25 cellular contexts compared by ENCODE assay signal in the genomic region with DNA sequence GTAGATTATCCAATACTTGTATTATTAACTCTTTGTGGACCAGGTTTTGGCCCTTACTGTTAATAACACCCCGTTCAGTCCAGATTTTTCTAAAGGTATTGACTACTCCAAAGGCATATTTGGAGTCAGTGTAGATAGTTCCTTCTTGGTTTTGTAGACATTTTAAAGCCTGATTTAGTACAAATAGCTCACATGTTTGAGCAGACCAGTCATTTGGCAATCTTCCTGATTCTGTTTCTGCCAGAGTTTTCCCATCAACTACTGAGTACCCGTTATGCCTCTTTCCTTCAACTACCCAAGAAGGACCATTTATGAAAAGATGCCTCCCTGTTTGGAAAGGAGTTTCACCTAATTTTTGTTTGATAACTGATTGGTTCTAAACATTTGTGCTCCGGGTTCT.
DNase-seq lines count a peak whose midpoint lies in the region; ATAC-seq and TF ChIP-seq lines count a peak whose summit lies in the region.
"Had no signal": no experiment of that assay in that cellular context is flagged by ENCODE, and none has a peak within 500 bp of the region (broad histone marks: within the 10 kb centered on the region; RNA-seq: fewer than 3 reads in every experiment).

No MANE protein-coding gene starts in this region.

- no TSS peak for BruUV-seq in IMR-90 (replicated peaks; lab: Mats Ljungman, UMichigan)

- H2AFZ ChIP-seq in IMR-90 (replicated peaks; ENCODE audit: low read length, poor library complexity), result no peak overlapping the region

- no peak overlapping the region for H2BK120ac ChIP-seq in IMR-90 (ENCODE audit: low read depth, low read length)

- no peak overlapping the region for H2BK20ac ChIP-seq in IMR-90 (ENCODE audit: low read depth, low read length)

- dilution Hi-C loops in IMR-90 (cut with HindIII; ENCODE audit: low sequenced_read_pairs, unreplicated experiment), result no loop called here

- H4K5ac ChIP-seq in IMR-90 (ENCODE audit: low read depth, low read length), result no peak overlapping the region

- no peak overlapping the region for H2AK5ac ChIP-seq in IMR-90 (ENCODE audit: low read depth, low read length)

- H3K56ac ChIP-seq in IMR-90 (ENCODE audit: extremely low read depth, insufficient read depth, low read length), result no peak overlapping the region

- TF ChIP-seq POLR2A in IMR-90 (IDR thresholded peaks at IDR 0.05; ENCODE audit: low read depth, low read length), result no peak

- in situ Hi-C loops in IMR-90 (cut with MboI; ENCODE audit: low sequenced_read_pairs), result loop anchor here (25.0 kb wide), 1 partner anchor 95 kb away; a partner anchor contains a TSS

- no peaks in the 10 kb centered on the region for H3K4me1 ChIP-seq in IMR-90 (ENCODE audit: control insufficient read depth, insufficient read depth, low read length)
- H3K4me1 ChIP-seq: pancreas, right lobe of liver had no signal

- H4K8ac ChIP-seq in IMR-90 (ENCODE audit: low read depth in 2 of 2, low read length in 2 of 2), result no peak overlapping the region

- no peak for TF ChIP-seq CTCF in AG10803 (conservative IDR thresholded peaks at IDR 0.05; ENCODE audit: low read length)
- TF ChIP-seq CTCF in IMR-90 (conservative IDR thresholded peaks at IDR 0.05; ENCODE audit: low read depth, low read length), result no peak
- no peak for TF ChIP-seq CTCF in choroid plexus epithelial cell (conservative IDR thresholded peaks at IDR 0.05; ENCODE audit: low read depth, low read length)

- H3K18ac ChIP-seq in IMR-90 (ENCODE audit: low read depth, low read length), result no peak overlapping the region

- no peaks in the 10 kb centered on the region for H3K9me1 ChIP-seq in IMR-90 (ENCODE audit: insufficient read depth, low read length)

- H3K9me3 ChIP-seq in IMR-90 (ENCODE audit: control insufficient read depth, insufficient read depth, low read length), result no peaks in the 10 kb centered on the region
- H3K9me3 ChIP-seq: pancreas, right lobe of liver had no signal

- no peak overlapping the region for H2BK5ac ChIP-seq in IMR-90 (ENCODE audit: low read depth, low read length, poor library complexity, severe bottlenecking)

- intact Hi-C loops in IMR-90 (cut with micrococcal nuclease), result no loop called here

- no peaks in the 10 kb centered on the region for H3K27me3 ChIP-seq in IMR-90 (ENCODE audit: control insufficient read depth, insufficient read depth, low read length)
- H3K27me3 ChIP-seq: pancreas, right lobe of liver had no signal

- H2AK9ac ChIP-seq in IMR-90 (replicated peaks; ENCODE audit: low read depth, low read length, poor library complexity), result no peak overlapping the region

- DNase-seq in AG10803 (ENCODE audit: low read depth) (peak; percentile 66), IMR-90 (peak; percentile 48), choroid plexus epithelial cell (ENCODE audit: low read depth) (peak; percentile 59), myocyte (ENCODE audit: low read depth) (peak; percentile 15), activated T-cell treated with anti-CD3 and anti-CD28 coated beads for 4 hours (no peak)
- DNase-seq in effector CD8-positive, alpha-beta T cell (lab: John Stamatoyannopoulos, UW), result no peak
- DNase-seq in stimulated activated CD4-positive, alpha-beta T cell treated with anti-CD3 and anti-CD28 coated beads, Interleukin-2, amount 100 ng/mL, for 48 hours, result no peak
- DNase-seq: ACHN; activated CD4-positive, alpha-beta T cell treated with anti-CD3 and anti-CD28 coated beads, Interleukin-2, amount 50 U/mL, for 4 hours; activated CD8-positive, alpha-beta memory T cell treated with anti-CD3 and anti-CD28 coated beads, Interleukin-2, amount 50 U/mL, for 48 hours; activated naive CD8-positive, alpha-beta T cell treated with anti-CD3 and anti-CD28 coated beads for 36 hours; DMS53; hippocampal formation; left ventricle myocardium superior; NCI-H1417 treated with DMSO at 0.1 percent for 48 hours; NCI-H524; pancreas; right lobe of liver; substantia nigra; T-helper 17 cell had no signal

- H4K20me1 ChIP-seq in IMR-90 (ENCODE audit: insufficient read depth, low read length), result no peaks in the 10 kb centered on the region

- H3K27ac ChIP-seq in IMR-90 (ENCODE audit: insufficient read depth, low read length), result no peak overlapping the region
- H3K27ac ChIP-seq: HL-60, pancreas, right lobe of liver, VCaP had no signal

- no peak overlapping the region for H3K4ac ChIP-seq in IMR-90 (ENCODE audit: low read depth, low read length)

- H3K4me3 ChIP-seq in AG10803 (ENCODE audit: low read length) (no peak overlapping the region), IMR-90 (ENCODE audit: insufficient read depth, low read depth, low read length) (no peak overlapping the region), choroid plexus epithelial cell (ENCODE audit: low read depth, low read length) (no peak overlapping the region)
- H3K4me3 ChIP-seq: coronary artery, pancreas, right lobe of liver had no signal

- no peak overlapping the region for H3K23ac ChIP-seq in IMR-90 (ENCODE audit: low read depth, low read length)

- peak; percentile 53 for ATAC-seq in IMR-90 (ENCODE audit: low read depth)
- no peak for ATAC-seq in GM21723 (IDR thresholded peaks at IDR 0.05; ENCODE audit: unreplicated experiment)
- ATAC-seq: left ventricle myocardium superior; natural killer cell treated with Interleukin-12 subunit alpha and Interleukin-12 subunit beta and Interleukin-15 and Interleukin-18, amount 100 ng/mL, for 72 hours; pancreas; right lobe of liver; T-helper 17 cell had no signal

- no CpG with 5 or more reads among the region's 3 CpGs for WGBS in IMR-90 (ENCODE audit: extremely low coverage in 2 of 2, insufficient read length in 1 of 2), 2 experiments

- TF ChIP-seq RAD21 in IMR-90 (IDR thresholded peaks at IDR 0.05; ENCODE audit: low read length), result no peak

- H3K14ac ChIP-seq in IMR-90 (replicated peaks; ENCODE audit: low read depth, low read length), result no peak overlapping the region

- POLR2A ChIA-PET in IMR-90 (lab: Charles Lee; ENCODE audit: unreplicated experiment), result no interaction called here

- H3K9ac ChIP-seq in IMR-90 (ENCODE audit: low read depth, low read length), result no peak overlapping the region

- no peaks in the 10 kb centered on the region for H3K36me3 ChIP-seq in IMR-90 (ENCODE audit: control insufficient read depth, insufficient read depth, low read length)
- H3K36me3 ChIP-seq: pancreas, right lobe of liver had no signal

- H4K91ac ChIP-seq in IMR-90 (ENCODE audit: insufficient read depth, low read depth, low read length), result no peak overlapping the region

- no peak overlapping the region for H2BK15ac ChIP-seq in IMR-90 (ENCODE audit: low read depth, low read length)

- H3K79me1 ChIP-seq in IMR-90 (ENCODE audit: low read depth in 1 of 2, low read length in 2 of 2), result no peaks in the 10 kb centered on the region

- no peak overlapping the region for H3K4me2 ChIP-seq in IMR-90 (ENCODE audit: low read depth, low read length)

- CTCF ChIA-PET in IMR-90 (lab: Yijun Ruan, JAX), result no interaction called here

TF ChIP-seq in IMR-90, 13 proteins besides CTCF, POLR2A, EP300 and RAD21:
- TF ChIP-seq RCOR1 (IDR thresholded peaks at IDR 0.05; ENCODE audit: insufficient replicate concordance, low read length), result no peak
- no peak for TF ChIP-seq FOS (IDR thresholded peaks at IDR 0.05; ENCODE audit: low read depth, low read length)
- no peak for TF ChIP-seq SMC3 (IDR thresholded peaks at IDR 0.05; ENCODE audit: low read depth, low read length)
- no peak for TF ChIP-seq NFE2L2 (IDR thresholded peaks at IDR 0.05; ENCODE audit: low read depth, low read length)

Comparison
In these comparisons a context has a peak if more than half of its experiments do, and no peak if none do; other contexts are left out.
1. DNase-seq: peak in AG10803 (single experiment), IMR-90 (single experiment), choroid plexus epithelial cell (single experiment) and myocyte (single experiment); none in activated T-cell treated with anti-CD3 and anti-CD28 coated beads for 4 hours (single experiment), effector CD8-positive, alpha-beta T cell (single experiment) and stimulated activated CD4-positive, alpha-beta T cell treated with anti-CD3 and anti-CD28 coated beads, Interleukin-2, amount 100 ng/mL, for 48 hours (0 of 2).